In the genomic region with DNA sequence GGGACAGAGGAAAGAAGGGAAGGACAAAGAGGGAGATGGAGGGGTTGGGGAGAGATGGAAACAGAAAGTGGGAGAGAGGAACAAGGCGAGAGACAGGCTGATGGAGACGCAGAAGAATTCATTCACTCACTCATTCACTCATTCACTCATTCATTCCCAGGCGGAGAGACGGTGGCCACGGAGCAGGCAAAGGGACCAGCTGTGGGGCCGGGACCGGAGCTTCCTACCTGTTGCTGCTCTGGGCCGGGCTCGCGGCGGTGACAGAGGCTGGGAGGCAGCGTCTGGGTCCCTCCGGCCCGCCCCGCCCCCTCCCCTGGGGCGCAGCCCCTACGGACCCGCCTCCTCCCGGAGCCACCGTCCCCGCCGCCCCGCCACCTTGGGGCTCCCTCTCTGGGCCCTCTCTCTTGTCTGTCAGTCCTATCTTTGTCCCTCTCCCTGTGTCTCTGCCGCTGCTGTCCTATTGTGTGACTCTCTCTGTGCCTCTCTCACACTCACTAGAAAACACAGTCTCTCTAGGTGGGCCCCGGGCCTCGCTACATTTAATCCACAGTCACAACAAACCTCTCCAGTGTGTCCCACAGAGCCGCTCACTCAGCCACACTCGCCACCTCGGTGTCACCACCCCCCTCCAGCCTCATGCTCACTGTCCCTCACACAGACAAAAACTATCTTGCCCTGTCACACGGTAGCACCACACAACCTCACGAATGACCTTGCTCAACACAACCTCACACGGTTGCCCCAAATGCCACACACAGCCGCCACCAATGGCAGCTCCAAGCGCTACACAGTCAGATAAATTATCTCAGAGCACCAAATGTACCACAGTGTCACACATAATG, we compare ENCODE assay signal across 2 cellular contexts.
TF ChIP-seq lines count a peak whose summit lies in the region.

GNG8 (minus strand) TSS at position 283 of the 842 bp plus-strand sequence. CDS start 1,520 bp downstream, outside the sequence.

TF ChIP-seq in HEK293, 187 proteins besides CTCF, POLR2A, EP300 and RAD21 (continued from another document):
- TF ChIP-seq SP2 (tag by site-specific recombination; IDR thresholded peaks at IDR 0.05) (no peak; the same call in 1 of the 2 replicates), ZNF558 (tag by site-specific recombination; IDR thresholded peaks at IDR 0.05) (no peak), ZNF366 (tag by site-specific recombination; conservative IDR thresholded peaks at IDR 0.05) (peak; percentile 89), GLIS1 (tag by site-specific recombination; IDR thresholded peaks at IDR 0.05) (no peak), ZNF555 (tag by site-specific recombination; conservative IDR thresholded peaks at IDR 0.05) (no peak), SCRT1 (tag by site-specific recombination; IDR thresholded peaks at IDR 0.05; ENCODE audit: borderline replicate concordance) (peak; percentile 64; the same call in 1 of the 2 replicates), ZNF747 (tag by site-specific recombination; IDR thresholded peaks at IDR 0.05) (no peak), PRDM1 (tag by site-specific recombination; IDR thresholded peaks at IDR 0.05) (peak; percentile 83), ZBTB1 (tag by site-specific recombination; IDR thresholded peaks at IDR 0.05) (no peak), OVOL3 (tag by site-specific recombination; IDR thresholded peaks at IDR 0.05) (no peak), SCRT2 (tag by site-specific recombination; IDR thresholded peaks at IDR 0.05) (peak; percentile 92)
- TF ChIP-seq, protein P1, sequence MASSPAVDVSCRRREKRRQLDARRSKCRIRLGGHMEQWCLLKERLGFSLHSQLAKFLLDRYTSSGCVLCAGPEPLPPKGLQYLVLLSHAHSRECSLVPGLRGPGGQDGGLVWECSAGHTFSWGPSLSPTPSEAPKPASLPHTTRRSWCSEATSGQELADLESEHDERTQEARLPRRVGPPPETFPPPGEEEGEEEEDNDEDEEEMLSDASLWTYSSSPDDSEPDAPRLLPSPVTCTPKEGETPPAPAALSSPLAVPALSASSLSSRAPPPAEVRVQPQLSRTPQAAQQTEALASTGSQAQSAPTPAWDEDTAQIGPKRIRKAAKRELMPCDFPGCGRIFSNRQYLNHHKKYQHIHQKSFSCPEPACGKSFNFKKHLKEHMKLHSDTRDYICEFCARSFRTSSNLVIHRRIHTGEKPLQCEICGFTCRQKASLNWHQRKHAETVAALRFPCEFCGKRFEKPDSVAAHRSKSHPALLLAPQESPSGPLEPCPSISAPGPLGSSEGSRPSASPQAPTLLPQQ (tag by site-specific recombination; IDR thresholded peaks at IDR 0.05) = peak; percentile 87

TF ChIP-seq in GM12878, 131 proteins besides CTCF, POLR2A, EP300 and RAD21 (continues in another document):
- peak; percentile 96 for TF ChIP-seq ZBTB33 (IDR thresholded peaks at IDR 0.05)
- TF ChIP-seq CREM (IDR thresholded peaks at IDR 0.05; ENCODE audit: low read depth) = no peak
- no peak for TF ChIP-seq BACH1 (IDR thresholded peaks at IDR 0.05; ENCODE audit: borderline replicate concordance)
- no peak for TF ChIP-seq CHD4 (IDR thresholded peaks at IDR 0.05)
- no peak for TF ChIP-seq FOXM1 (IDR thresholded peaks at IDR 0.05; ENCODE audit: low read depth, low read length)
- no peak for TF ChIP-seq NR2F1 (conservative IDR thresholded peaks at IDR 0.05)
- TF ChIP-seq, protein P2, sequence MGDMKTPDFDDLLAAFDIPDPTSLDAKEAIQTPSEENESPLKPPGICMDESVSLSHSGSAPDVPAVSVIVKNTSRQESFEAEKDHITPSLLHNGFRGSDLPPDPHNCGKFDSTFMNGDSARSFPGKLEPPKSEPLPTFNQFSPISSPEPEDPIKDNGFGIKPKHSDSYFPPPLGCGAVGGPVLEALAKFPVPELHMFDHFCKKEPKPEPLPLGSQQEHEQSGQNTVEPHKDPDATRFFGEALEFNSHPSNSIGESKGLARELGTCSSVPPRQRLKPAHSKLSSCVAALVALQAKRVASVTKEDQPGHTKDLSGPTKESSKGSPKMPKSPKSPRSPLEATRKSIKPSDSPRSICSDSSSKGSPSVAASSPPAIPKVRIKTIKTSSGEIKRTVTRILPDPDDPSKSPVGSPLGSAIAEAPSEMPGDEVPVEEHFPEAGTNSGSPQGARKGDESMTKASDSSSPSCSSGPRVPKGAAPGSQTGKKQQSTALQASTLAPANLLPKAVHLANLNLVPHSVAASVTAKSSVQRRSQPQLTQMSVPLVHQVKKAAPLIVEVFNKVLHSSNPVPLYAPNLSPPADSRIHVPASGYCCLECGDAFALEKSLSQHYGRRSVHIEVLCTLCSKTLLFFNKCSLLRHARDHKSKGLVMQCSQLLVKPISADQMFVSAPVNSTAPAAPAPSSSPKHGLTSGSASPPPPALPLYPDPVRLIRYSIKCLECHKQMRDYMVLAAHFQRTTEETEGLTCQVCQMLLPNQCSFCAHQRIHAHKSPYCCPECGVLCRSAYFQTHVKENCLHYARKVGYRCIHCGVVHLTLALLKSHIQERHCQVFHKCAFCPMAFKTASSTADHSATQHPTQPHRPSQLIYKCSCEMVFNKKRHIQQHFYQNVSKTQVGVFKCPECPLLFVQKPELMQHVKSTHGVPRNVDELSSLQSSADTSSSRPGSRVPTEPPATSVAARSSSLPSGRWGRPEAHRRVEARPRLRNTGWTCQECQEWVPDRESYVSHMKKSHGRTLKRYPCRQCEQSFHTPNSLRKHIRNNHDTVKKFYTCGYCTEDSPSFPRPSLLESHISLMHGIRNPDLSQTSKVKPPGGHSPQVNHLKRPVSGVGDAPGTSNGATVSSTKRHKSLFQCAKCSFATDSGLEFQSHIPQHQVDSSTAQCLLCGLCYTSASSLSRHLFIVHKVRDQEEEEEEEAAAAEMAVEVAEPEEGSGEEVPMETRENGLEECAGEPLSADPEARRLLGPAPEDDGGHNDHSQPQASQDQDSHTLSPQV (IDR thresholded peaks at IDR 0.05) = no peak
- TF ChIP-seq CBX3 (IDR thresholded peaks at IDR 0.05; ENCODE audit: borderline replicate concordance, low read depth) = no peak
- no peak for TF ChIP-seq WRNIP1 (IDR thresholded peaks at IDR 0.05; ENCODE audit: borderline replicate concordance, low read depth, low read length)
- TF ChIP-seq, protein P3, sequence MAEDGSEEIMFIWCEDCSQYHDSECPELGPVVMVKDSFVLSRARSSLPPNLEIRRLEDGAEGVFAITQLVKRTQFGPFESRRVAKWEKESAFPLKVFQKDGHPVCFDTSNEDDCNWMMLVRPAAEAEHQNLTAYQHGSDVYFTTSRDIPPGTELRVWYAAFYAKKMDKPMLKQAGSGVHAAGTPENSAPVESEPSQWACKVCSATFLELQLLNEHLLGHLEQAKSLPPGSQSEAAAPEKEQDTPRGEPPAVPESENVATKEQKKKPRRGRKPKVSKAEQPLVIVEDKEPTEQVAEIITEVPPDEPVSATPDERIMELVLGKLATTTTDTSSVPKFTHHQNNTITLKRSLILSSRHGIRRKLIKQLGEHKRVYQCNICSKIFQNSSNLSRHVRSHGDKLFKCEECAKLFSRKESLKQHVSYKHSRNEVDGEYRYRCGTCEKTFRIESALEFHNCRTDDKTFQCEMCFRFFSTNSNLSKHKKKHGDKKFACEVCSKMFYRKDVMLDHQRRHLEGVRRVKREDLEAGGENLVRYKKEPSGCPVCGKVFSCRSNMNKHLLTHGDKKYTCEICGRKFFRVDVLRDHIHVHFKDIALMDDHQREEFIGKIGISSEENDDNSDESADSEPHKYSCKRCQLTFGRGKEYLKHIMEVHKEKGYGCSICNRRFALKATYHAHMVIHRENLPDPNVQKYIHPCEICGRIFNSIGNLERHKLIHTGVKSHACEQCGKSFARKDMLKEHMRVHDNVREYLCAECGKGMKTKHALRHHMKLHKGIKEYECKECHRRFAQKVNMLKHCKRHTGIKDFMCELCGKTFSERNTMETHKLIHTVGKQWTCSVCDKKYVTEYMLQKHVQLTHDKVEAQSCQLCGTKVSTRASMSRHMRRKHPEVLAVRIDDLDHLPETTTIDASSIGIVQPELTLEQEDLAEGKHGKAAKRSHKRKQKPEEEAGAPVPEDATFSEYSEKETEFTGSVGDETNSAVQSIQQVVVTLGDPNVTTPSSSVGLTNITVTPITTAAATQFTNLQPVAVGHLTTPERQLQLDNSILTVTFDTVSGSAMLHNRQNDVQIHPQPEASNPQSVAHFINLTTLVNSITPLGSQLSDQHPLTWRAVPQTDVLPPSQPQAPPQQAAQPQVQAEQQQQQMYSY (CRISPR knock-in tag; IDR thresholded peaks at IDR 0.05) = no peak
- no peak for TF ChIP-seq CUX1 (IDR thresholded peaks at IDR 0.05; ENCODE audit: insufficient replicate concordance, low read depth, low read length)
- TF ChIP-seq NFIC (IDR thresholded peaks at IDR 0.05; ENCODE audit: low read depth, low read length) = no peak
- TF ChIP-seq ZNF687 (IDR thresholded peaks at IDR 0.05) = no peak
- no peak for TF ChIP-seq ASH2L (IDR thresholded peaks at IDR 0.05; ENCODE audit: borderline replicate concordance, low read depth)
- no peak for TF ChIP-seq SIX5 (IDR thresholded peaks at IDR 0.05; ENCODE audit: low read depth, low read length, severe bottlenecking)
- no peak for TF ChIP-seq ZNF622 (IDR thresholded peaks at IDR 0.05)
- TF ChIP-seq E2F4 (IDR thresholded peaks at IDR 0.05; ENCODE audit: low read depth, low read length) = no peak
- TF ChIP-seq EGR1 (IDR thresholded peaks at IDR 0.05; ENCODE audit: borderline replicate concordance in 1 of 2, low read depth in 2 of 2, low read length in 2 of 2) = no peak
- TF ChIP-seq CHD1 (IDR thresholded peaks at IDR 0.05; ENCODE audit: low read depth, low read length) = no peak
